Comparison of ENCODE assay signal across 27 cellular contexts in genomic region chr17:71110326-71110725, GRCh38.
A peak's percentile ranks its signal among the peaks of the same experiment; 100 is the strongest.
DNase-seq lines count a peak whose midpoint lies in the region; ATAC-seq and TF ChIP-seq lines count a peak whose summit lies in the region.
"Had no signal": no experiment of that assay in that cellular context is flagged by ENCODE, and none has a peak within 500 bp of the region (broad histone marks: within the 10 kb centered on the region; RNA-seq: fewer than 3 reads in every experiment).

No MANE protein-coding gene starts in this region.

- H3K4me1 ChIP-seq in mammary epithelial cell (ENCODE audit: insufficient read depth, low read length) = peaks cover 6% of the 10 kb centered on the region

- no peaks in the 10 kb centered on the region for H3K36me3 Mint-ChIP-seq in WTC11
- H3K36me3 Mint-ChIP-seq: CD8-positive, alpha-beta memory T cell had no signal

- POLR2A ChIA-PET in WTC11 (lab: Charles Lee) = interaction anchor here (0.6 kb wide), 1 partner anchor 50 kb away, joined by 3 read pairs; no protein-coding TSS in a partner anchor

- no peaks in the 10 kb centered on the region for H3K79me2 ChIP-seq in mammary epithelial cell (ENCODE audit: insufficient read depth, low read length)

- H3K27ac ChIP-seq in 22Rv1 (peak overlapping the region; percentile 96), mammary epithelial cell (ENCODE audit: insufficient read depth, low read depth, low read length) (no peak overlapping the region)

- H3K4me3 ChIP-seq in mammary epithelial cell (replicated peaks in 1 of 3; ENCODE audit: insufficient read depth in 1 of 3, low read depth in 2 of 3, low read length in 3 of 3) (no peak overlapping the region), kidney epithelial cell (ENCODE audit: low read depth, low read length) (no peak overlapping the region)
- H3K4me3 ChIP-seq: K562, right lobe of liver had no signal

- no peak overlapping the region for H3K9ac ChIP-seq in mammary epithelial cell (ENCODE audit: insufficient read depth, low read length)

- BruUV-seq in mammary epithelial cell (replicated peaks; lab: Mats Ljungman, UMichigan) = no TSS peak

- no peaks in the 10 kb centered on the region for H3K27me3 ChIP-seq in mammary epithelial cell (ENCODE audit: insufficient read depth, low read length)
- H3K27me3 ChIP-seq in kidney epithelial cell (ENCODE audit: control insufficient read depth, insufficient read depth, low read length) = no peaks in the 10 kb centered on the region
- H3K27me3 ChIP-seq: right lobe of liver had no signal

- H3K9me3 ChIP-seq in mammary epithelial cell (replicated peaks; ENCODE audit: insufficient read depth, low read length) = no peaks in the 10 kb centered on the region
- H3K9me3 ChIP-seq: right lobe of liver had no signal

- no peaks in the 10 kb centered on the region for H4K20me1 ChIP-seq in mammary epithelial cell (ENCODE audit: insufficient read depth, low read length)

- no peak for ATAC-seq in HG03432 (IDR thresholded peaks at IDR 0.05; ENCODE audit: unreplicated experiment)
- ATAC-seq in WTC11 = no peak
- ATAC-seq: K562, Right ventricle myocardium inferior, SK-N-SH treated with all-trans-retinoic acid at 6 μM for 48 hours had no signal

- peaks cover 3% of the 10 kb centered on the region; the same call in 1 of the 2 replicates for H3K9me3 Mint-ChIP-seq in WTC11

- TF ChIP-seq CTCF in 22Rv1 (IDR thresholded peaks at IDR 0.05) (no peak), mammary epithelial cell (conservative IDR thresholded peaks at IDR 0.05 in 1 of 2, IDR thresholded peaks at IDR 0.05 in 1 of 2; ENCODE audit: extremely low read depth in 1 of 2, insufficient read depth in 1 of 2, low read depth in 1 of 2, low read length in 2 of 2) (no peak), kidney epithelial cell (IDR thresholded peaks at IDR 0.05; ENCODE audit: insufficient read depth, low read length, poor library complexity, severe bottlenecking) (no peak), WTC11 (IDR thresholded peaks at IDR 0.05) (no peak)

- H3K36me3 ChIP-seq in mammary epithelial cell (ENCODE audit: insufficient read depth, low read length) (no peaks in the 10 kb centered on the region), kidney epithelial cell (ENCODE audit: control insufficient read depth, insufficient read depth, low read length) (no peaks in the 10 kb centered on the region)
- H3K36me3 ChIP-seq: right lobe of liver had no signal

- 62% methylated on average over 3 of the region's 3 CpGs for WGBS in mammary epithelial cell (ENCODE audit: low coverage, missing lambda C conversion rate)

- H3K4me2 ChIP-seq in mammary epithelial cell (ENCODE audit: insufficient read depth, low read depth, low read length) = no peak overlapping the region

- in situ Hi-C loops in mammary epithelial cell (cut with MboI; ENCODE audit: low sequenced_read_pairs in 2 of 2) = loop anchor here (25.0 kb wide), 3 partner anchors 327 to 1427 kb away; partner anchors contain the start of gene SOX9 (in 2 of the 2)

- intact Hi-C loops in mammary epithelial cell (cut with micrococcal nuclease) = no loop called here

- CTCF ChIA-PET in mammary epithelial cell (lab: Charles Lee; ENCODE audit: low non-redundant PET) = no interaction called here
- CTCF ChIA-PET in WTC11 (lab: Charles Lee) = interaction anchor here (0.6 kb wide), 1 partner anchor 460 kb away, joined by 3 read pairs; no protein-coding TSS in a partner anchor

- dilution Hi-C loops in mammary epithelial cell (cut with HindIII; ENCODE audit: low sequenced_read_pairs) = no loop called here

- H3K27ac Mint-ChIP-seq in WTC11 = no peak overlapping the region
- H3K27ac Mint-ChIP-seq: B cell; CD8-positive, alpha-beta memory T cell had no signal

- H3K4me3 Mint-ChIP-seq in WTC11 = no peak overlapping the region
- H3K4me3 Mint-ChIP-seq: B cell; CD8-positive, alpha-beta memory T cell had no signal

- DNase-seq in HPDE6-E6E7 (ENCODE audit: extremely low spot score) = peak; percentile 22
- peak; percentile 58 for DNase-seq in mammary epithelial cell
- DNase-seq in kidney epithelial cell (ENCODE audit: low read depth) = peak; percentile 25
- DNase-seq in NOMO-1 treated with DMSO at 0.1 percent for 48 hours (lab: John Stamatoyannopoulos, UW; ENCODE audit: unreplicated experiment) = no peak
- no peak for DNase-seq in dedifferentiated amniotic fluid mesenchymal stem cell (ENCODE audit: extremely low spot score)
- no peak for DNase-seq in WTC11 (ENCODE audit: low spot score)
- DNase-seq: activated CD4-positive, alpha-beta T cell treated with anti-CD3 and anti-CD28 coated beads for 4 hours; activated gamma-delta T cell treated with Interleukin-2 at 50 U/mL for 16 hours; CD8-positive, alpha-beta memory T cell; cerebellar nuclear complex; erythroblast; foreskin melanocyte; GF-D8; mesendoderm; MM.1S; NCI-H1417; NCI-H2029 treated with DMSO at 0.1 percent for 48 hours; NCI-H69; posterior cingulate gyrus; right lobe of liver; stimulated activated naive CD4-positive, alpha-beta T cell had no signal

- H3K27me3 Mint-ChIP-seq in WTC11 (ENCODE audit: low read depth) = no peaks in the 10 kb centered on the region
- H3K27me3 Mint-ChIP-seq: B cell; CD8-positive, alpha-beta memory T cell had no signal

- H2AFZ ChIP-seq in mammary epithelial cell (ENCODE audit: low read depth, low read length) = no peak overlapping the region

- peaks cover 13% of the 10 kb centered on the region for H3K4me1 Mint-ChIP-seq in WTC11
- H3K4me1 Mint-ChIP-seq: B cell; CD8-positive, alpha-beta memory T cell had no signal

TF ChIP-seq in WTC11, 78 proteins besides CTCF, POLR2A, EP300 and RAD21 (continues in another document):
- TF ChIP-seq NFATC4 (CRISPR knock-in tag; IDR thresholded peaks at IDR 0.05) (no peak), MLX (CRISPR knock-in tag; IDR thresholded peaks at IDR 0.05) (no peak), ATF3 (CRISPR knock-in tag; conservative IDR thresholded peaks at IDR 0.05) (no peak), EMX1 (CRISPR knock-in tag; IDR thresholded peaks at IDR 0.05) (no peak), SMAD3 (CRISPR knock-in tag; IDR thresholded peaks at IDR 0.05; ENCODE audit: borderline replicate concordance) (no peak), STAT6 (CRISPR knock-in tag; conservative IDR thresholded peaks at IDR 0.05; ENCODE audit: low read depth) (no peak), FOXJ3 (CRISPR knock-in tag; IDR thresholded peaks at IDR 0.05; ENCODE audit: borderline replicate concordance) (no peak), PREB (CRISPR knock-in tag; IDR thresholded peaks at IDR 0.05; ENCODE audit: borderline replicate concordance) (no peak), OVOL2 (CRISPR knock-in tag; IDR thresholded peaks at IDR 0.05; ENCODE audit: borderline replicate concordance) (no peak)

Comparison
In these comparisons a context has a peak if more than half of its experiments do, and no peak if none do; other contexts are left out.
1. DNase-seq: peak in HPDE6-E6E7 (single experiment), mammary epithelial cell (single experiment) and kidney epithelial cell (single experiment); none in NOMO-1 treated with DMSO at 0.1 percent for 48 hours (single experiment), dedifferentiated amniotic fluid mesenchymal stem cell (single experiment) and WTC11 (single experiment).